3 cellular contexts compared by ENCODE assay signal in the genomic region with DNA sequence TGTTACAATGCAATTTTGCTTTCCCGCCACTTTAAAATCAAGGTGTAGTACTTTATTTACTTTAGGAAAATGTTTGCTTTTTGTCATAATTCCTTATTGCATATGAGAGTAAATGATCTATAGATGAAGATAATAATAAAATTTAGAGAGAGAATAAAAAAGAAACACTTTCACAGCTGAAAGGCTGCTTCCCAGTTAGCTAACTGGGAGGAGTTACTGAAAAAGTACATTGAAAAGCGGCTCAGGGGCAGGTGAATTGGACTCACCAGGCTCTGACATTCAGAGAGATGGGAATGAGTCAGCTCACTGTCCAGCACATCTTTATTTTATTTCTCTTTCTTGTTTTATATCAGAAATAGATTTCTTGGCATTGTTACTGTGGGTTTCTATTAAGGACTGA.
"Had no signal": no experiment of that assay in that cellular context is flagged by ENCODE, and none has a peak within 500 bp of the region (broad histone marks: within the 10 kb centered on the region; RNA-seq: fewer than 3 reads in every experiment).

No MANE protein-coding gene starts in this region.

- ATAC-seq: GM12878 had no signal

- DNase-seq: GDM1, GF-D8 had no signal

- H3K4me3 ChIP-seq: GM12878 had no signal
